ENCODE assay signal across 8 cellular contexts in genomic region chr1:89065077-89065868, GRCh38. TPM values are rescaled to one million over a fixed set of nuclear protein-coding genes. Genes with fewer than 3 reads are reported as not detected.
DNase-seq lines count a peak whose midpoint lies in the region; ATAC-seq and TF ChIP-seq lines count a peak whose summit lies in the region.

TSS of gene GBP1 (minus strand) at chr1:89065208. CDS start at chr1:89063234, 1,974 bp downstream.

- peak; percentile 60 for ATAC-seq in GM19397 (IDR thresholded peaks at IDR 0.05; ENCODE audit: unreplicated experiment)
- peak; percentile 50 for ATAC-seq in HG03565 (IDR thresholded peaks at IDR 0.05; ENCODE audit: unreplicated experiment)

- H3K27ac Mint-ChIP-seq in activated naive CD8-positive, alpha-beta T cell treated with anti-CD3 and anti-CD28 coated beads for 36 hours = peak within 1 kb of the TSS; percentile 94

- H3K4me3 ChIP-seq in BLaER1 treated with 17β-estradiol and CSF1 and Interleukin-3, amounts not matched to agents 10 nM and 100 nM = peak within 1 kb of the TSS; percentile 45 to 60 (median 51)
- no peak within 1 kb of the TSS for H3K4me3 ChIP-seq in cardiac muscle cell
- peak within 1 kb of the TSS; percentile 35 to 63 (median 54) for H3K4me3 ChIP-seq in sigmoid colon

- 23 to 24% methylated on average over 4 of the region's 4 CpGs for WGBS in sigmoid colon, 2 donors

- H3K9ac ChIP-seq in BLaER1 treated with 17β-estradiol and CSF1 and Interleukin-3, amounts not matched to agents 10 nM and 100 nM = peak within 1 kb of the TSS; percentile 40 to 72 (median 59); a peak in 21 of 22 replicates

- peak within 1 kb of the TSS; percentile 95 for H3K4me3 Mint-ChIP-seq in activated naive CD8-positive, alpha-beta T cell treated with anti-CD3 and anti-CD28 coated beads for 36 hours

- H3K36me3 ChIP-seq in BLaER1 treated with 17β-estradiol and CSF1 and Interleukin-3, amounts not matched to agents 10 nM and 100 nM = peaks cover 0 to 4% (median 0%) of the 10 kb centered on the region in 11 experiments; a peak in 1 of 22 replicates
- H3K36me3 ChIP-seq in cardiac muscle cell (no peaks in the 10 kb centered on the region), sigmoid colon (peaks cover 0 to 9% (median 0%) of the 10 kb centered on the region in 4 donors)

- peak within 1 kb of the TSS; percentile 67 to 93 (median 80) for H3K4me2 ChIP-seq in BLaER1 treated with 17β-estradiol and CSF1 and Interleukin-3, amounts not matched to agents 10 nM and 100 nM

- H3K27ac ChIP-seq in BLaER1 treated with 17β-estradiol and CSF1 and Interleukin-3, amounts not matched to agents 10 nM and 100 nM = peak within 1 kb of the TSS; percentile 34 to 69 (median 49); a peak in 19 of 22 replicates
- peak within 1 kb of the TSS; percentile 92 for H3K27ac ChIP-seq in cardiac muscle cell
- H3K27ac ChIP-seq in sigmoid colon = peak within 1 kb of the TSS; percentile 82 to 91 (median 88)

- H3K27me3 Mint-ChIP-seq in activated naive CD8-positive, alpha-beta T cell treated with anti-CD3 and anti-CD28 coated beads for 36 hours = no peaks in the 10 kb centered on the region

- intact Hi-C loops in sigmoid colon (cut with DNase I) = no loop called here
- intact Hi-C loops in posterior cingulate gyrus (cut with DNase I) = no loop called here

- no peak for TF ChIP-seq CTCF in cardiac muscle cell (IDR thresholded peaks at IDR 0.05; ENCODE audit: low read depth, low read length)
- TF ChIP-seq CTCF in sigmoid colon (IDR thresholded peaks at IDR 0.05) = no peak

- H3K4me1 ChIP-seq in BLaER1 treated with 17β-estradiol and CSF1 and Interleukin-3, amounts not matched to agents 10 nM and 100 nM = peaks cover 4 to 27% (median 15%) of the 10 kb centered on the region in 10 experiments; a peak in 17 of 20 replicates
- peaks cover 27% of the 10 kb centered on the region for H3K4me1 ChIP-seq in cardiac muscle cell (ENCODE audit: low read depth)
- peaks cover 0 to 41% (median 25%) of the 10 kb centered on the region in 4 donors for H3K4me1 ChIP-seq in sigmoid colon

- H3K9me3 ChIP-seq in BLaER1 treated with 17β-estradiol and CSF1 and Interleukin-3, amounts not matched to agents 10 nM and 100 nM (replicated peaks in 1 of 11) = no peaks in the 10 kb centered on the region; a peak in 1 of 22 replicates
- H3K9me3 ChIP-seq in cardiac muscle cell (ENCODE audit: low read depth) (no peaks in the 10 kb centered on the region), sigmoid colon (no peaks in the 10 kb centered on the region)

- TF ChIP-seq EP300 in sigmoid colon (IDR thresholded peaks at IDR 0.05) = peak in 2 of 4 donors; percentile 3 to 6

- H3K4me1 Mint-ChIP-seq in activated naive CD8-positive, alpha-beta T cell treated with anti-CD3 and anti-CD28 coated beads for 36 hours = peaks cover 51% of the 10 kb centered on the region

- no peaks in the 10 kb centered on the region for H3K9me3 Mint-ChIP-seq in activated naive CD8-positive, alpha-beta T cell treated with anti-CD3 and anti-CD28 coated beads for 36 hours

- peaks cover 46% of the 10 kb centered on the region for H3K36me3 Mint-ChIP-seq in activated naive CD8-positive, alpha-beta T cell treated with anti-CD3 and anti-CD28 coated beads for 36 hours

- TF ChIP-seq POLR2A in sigmoid colon (IDR thresholded peaks at IDR 0.05) = peak in 1 of 2 donors; percentile 30

- DNase-seq in activated naive CD8-positive, alpha-beta T cell treated with anti-CD3 and anti-CD28 coated beads for 36 hours = no peak
- DNase-seq in cardiac muscle cell (ENCODE audit: low read depth in 1 of 2, low spot score in 1 of 2) = peak; percentile 21 to 90
- no peak for DNase-seq in sigmoid colon
- DNase-seq in posterior cingulate gyrus = no peak
- no peak for DNase-seq in SIG-M5 treated with dmso at 0.1 percent for 504 hours (lab: John Stamatoyannopoulos, UW; ENCODE audit: unreplicated experiment)

- H4K20me1 ChIP-seq in BLaER1 treated with 17β-estradiol and CSF1 and Interleukin-3, amounts not matched to agents 10 nM and 100 nM = no peaks in the 10 kb centered on the region

- H3K27me3 ChIP-seq in BLaER1 treated with 17β-estradiol and CSF1 and Interleukin-3, amounts not matched to agents 10 nM and 100 nM = no peaks in the 10 kb centered on the region
- no peaks in the 10 kb centered on the region for H3K27me3 ChIP-seq in cardiac muscle cell
- H3K27me3 ChIP-seq in sigmoid colon = no peaks in the 10 kb centered on the region

RNA-seq across cellular contexts. Expression of gene GBP1, which starts in this region (rescaled TPM):
- total RNA-seq in activated naive CD8-positive, alpha-beta T cell treated with anti-CD3 and anti-CD28 coated beads for 36 hours = 100 to 1,000 TPM; 141 to 146 TPM
- total RNA-seq in cardiac muscle cell (1.8 and 2.7 TPM in 2 replicates), sigmoid colon (10 to 100 TPM; 24.1 to 72.1 (median 31.0) TPM)
- polyA plus RNA-seq in cardiac muscle cell (1.6 and 2.4 TPM in 2 replicates), sigmoid colon (10 to 100 TPM in 2 of 3 donors, 1 to 10 TPM in 1; 4.2 to 45.6 (median 11.1) TPM)

Comparison
In these comparisons a context has a peak if more than half of its experiments do, and no peak if none do; other contexts are left out.
1. DNase-seq: peak in cardiac muscle cell (2 of 2); none in activated naive CD8-positive, alpha-beta T cell treated with anti-CD3 and anti-CD28 coated beads for 36 hours (single experiment), sigmoid colon (single experiment), posterior cingulate gyrus (0 of 10) and SIG-M5 treated with dmso at 0.1 percent for 504 hours (single experiment).
2. Peak in every context shown above with its lines, with median percentiles within 50 percentile points of each other: H3K27ac ChIP-seq.